8 cellular contexts compared by ENCODE assay signal in genomic region chr7:44145419-44145968, GRCh38. TPM values are rescaled to one million over a fixed set of nuclear protein-coding genes. Genes with fewer than 3 reads are reported as not detected.
DNase-seq lines count a peak whose midpoint lies in the region; ATAC-seq and TF ChIP-seq lines count a peak whose summit lies in the region.

No MANE protein-coding gene starts in this region.

- no peak overlapping the region for H3K9ac ChIP-seq in skeletal muscle tissue (ENCODE audit: low read depth in 1 of 3, low read length in 3 of 3)

- peaks cover 24% of the 10 kb centered on the region for H3K4me1 ChIP-seq in left ventricle myocardium inferior
- H3K4me1 ChIP-seq in skeletal muscle tissue (ENCODE audit: control insufficient read depth in 3 of 3, insufficient read depth in 3 of 3, low read length in 3 of 3), result peaks cover 0 to 15% (median 11%) of the 10 kb centered on the region in 3 donors

- H3K9me3 ChIP-seq in left ventricle myocardium inferior (replicated peaks) (no peaks in the 10 kb centered on the region), skeletal muscle tissue (ENCODE audit: control insufficient read depth in 3 of 3, low read length in 3 of 3) (no peaks in the 10 kb centered on the region)

- H3K4me3 ChIP-seq in left ventricle myocardium inferior (peak overlapping the region; percentile 71), skeletal muscle tissue (ENCODE audit: low read length in 3 of 3) (peak overlapping the region; percentile 14 to 70 (median 43))

- DNase-seq in HPDE6-E6E7 (ENCODE audit: extremely low spot score) (peak; percentile 63), activated gamma-delta T cell (lab: John Stamatoyannopoulos, UW) (peak; percentile 27), left ventricle myocardium inferior (no peak), NCI-H524 treated with DMSO at 0.1 percent for 48 hours (lab: John Stamatoyannopoulos, UW) (no peak), NCI-H748 (lab: John Stamatoyannopoulos, UW; ENCODE audit: unreplicated experiment) (no peak), NCI-H774 (lab: John Stamatoyannopoulos, UW) (no peak)

- no peak overlapping the region for H3K27ac ChIP-seq in left ventricle myocardium inferior (replicated peaks)
- H3K27ac ChIP-seq in skeletal muscle tissue (ENCODE audit: low read depth, low read length), result no peak overlapping the region

- intact Hi-C loops in left ventricle myocardium inferior (cut with micrococcal nuclease), result no loop called here

- no peak for TF ChIP-seq CTCF in left ventricle myocardium inferior (IDR thresholded peaks at IDR 0.05; ENCODE audit: borderline replicate concordance)

- H3K36me3 ChIP-seq in left ventricle myocardium inferior (no peaks in the 10 kb centered on the region), skeletal muscle tissue (ENCODE audit: control insufficient read depth in 3 of 3, insufficient read depth in 3 of 3, low read length in 3 of 3) (no peaks in the 10 kb centered on the region)

- ATAC-seq in HG02642 (IDR thresholded peaks at IDR 0.05; ENCODE audit: poor library complexity, unreplicated experiment), result no peak

- H3K27me3 ChIP-seq in left ventricle myocardium inferior (ENCODE audit: low read depth), result peaks cover 25% of the 10 kb centered on the region
- H3K27me3 ChIP-seq in skeletal muscle tissue (ENCODE audit: control insufficient read depth in 3 of 3, insufficient read depth in 3 of 3, low read length in 3 of 3), result peaks cover 15 to 20% (median 20%) of the 10 kb centered on the region in 3 donors

RNA-seq across cellular contexts. Expression of gene MYL7, which starts 4.4 kb away (rescaled TPM):
- total RNA-seq in left ventricle myocardium inferior (518 TPM), skeletal muscle tissue (21.4 TPM)

RNA-seq across cellular contexts. Expression of gene POLD2, which starts 22.1 kb away (rescaled TPM):
- total RNA-seq in left ventricle myocardium inferior, result 78.0 TPM
- total RNA-seq in skeletal muscle tissue, result 64.7 TPM

RNA-seq across cellular contexts. Expression of gene AEBP1, which starts 41.3 kb away (rescaled TPM):
- total RNA-seq in left ventricle myocardium inferior (20.5 TPM), skeletal muscle tissue (32.4 TPM)

RNA-seq across cellular contexts. Expression of gene GCK, which starts 43.7 kb away (rescaled TPM):
- total RNA-seq in left ventricle myocardium inferior (0.49 TPM), skeletal muscle tissue (2.1 TPM)

RNA-seq across cellular contexts. Expression of gene YKT6, which starts 55.3 kb away (rescaled TPM):
- total RNA-seq in left ventricle myocardium inferior (53.3 TPM), skeletal muscle tissue (40.7 TPM)

Comparison
In these comparisons a context has a peak if more than half of its experiments do, and no peak if none do; other contexts are left out.
1. DNase-seq: peak in HPDE6-E6E7 (single experiment) and activated gamma-delta T cell (single experiment); none in left ventricle myocardium inferior (single experiment), NCI-H524 treated with DMSO at 0.1 percent for 48 hours (single experiment), NCI-H748 (single experiment) and NCI-H774 (single experiment).
2. RNA of gene MYL7, which starts 4.4 kb away (total RNA-seq): 518 TPM in left ventricle myocardium inferior (single experiment); 21.4 TPM in skeletal muscle tissue (single experiment); every median in the first group is over 10 times any median in the second.